In the genomic region with DNA sequence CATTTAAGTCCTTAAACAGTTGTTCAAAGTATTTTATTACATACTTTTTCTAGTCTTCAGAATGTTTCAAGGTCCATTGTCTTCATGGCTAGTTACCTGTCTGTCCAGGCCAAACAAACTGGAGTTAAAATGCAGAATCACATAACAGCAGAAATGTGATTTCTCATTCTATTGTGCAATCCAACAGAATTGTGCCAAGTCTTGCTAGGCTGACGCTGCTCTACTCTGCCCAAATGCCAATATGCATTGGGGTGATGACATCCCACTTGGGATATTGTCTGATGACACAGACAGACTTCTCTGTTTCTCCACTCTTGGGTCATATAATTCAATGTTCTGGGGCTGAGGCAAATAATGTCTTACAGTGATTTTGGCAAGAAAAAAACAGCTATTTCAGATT, we compare ENCODE assay signal across 12 cellular contexts. TPM values are rescaled to one million over a fixed set of nuclear protein-coding genes. Genes with fewer than 3 reads are reported as not detected.
DNase-seq lines count a peak whose midpoint lies in the region; ATAC-seq, FAIRE-seq and TF ChIP-seq lines count a peak whose summit lies in the region.
"Had no signal": no experiment of that assay in that cellular context is flagged by ENCODE, and none has a peak within 500 bp of the region (broad histone marks: within the 10 kb centered on the region; RNA-seq: fewer than 3 reads in every experiment).

No MANE protein-coding gene starts in this region.

- no peak for TF ChIP-seq CTCF in astrocyte (IDR thresholded peaks at IDR 0.05; ENCODE audit: insufficient read depth, low read depth, low read length)

- FAIRE-seq in H54 (lab: Jason Lieb, UNC) = peak; percentile 96
- no peak for FAIRE-seq in astrocyte (lab: Jason Lieb, UNC)
- FAIRE-seq: endothelial cell of umbilical vein, G401.6 had no signal

- H3K36me3 ChIP-seq in astrocyte (ENCODE audit: insufficient read depth, low read length) (no peaks in the 10 kb centered on the region), subcutaneous abdominal adipose tissue (ENCODE audit: control insufficient read depth in 5 of 5, insufficient read depth in 5 of 5, low read length in 5 of 5) (no peaks in the 10 kb centered on the region)

- H3K9me3 ChIP-seq in astrocyte (ENCODE audit: insufficient read depth, low read depth, low read length) = no peaks in the 10 kb centered on the region
- no peaks in the 10 kb centered on the region for H3K9me3 ChIP-seq in right cardiac atrium (ENCODE audit: control insufficient read depth, low read length)
- H3K9me3 ChIP-seq in subcutaneous abdominal adipose tissue (ENCODE audit: control insufficient read depth in 5 of 5, low read length in 5 of 5) = no peaks in the 10 kb centered on the region

- H3K9me3 Mint-ChIP-seq in astrocyte (ENCODE audit: unreplicated experiment) = peaks cover 7% of the 10 kb centered on the region
- no peaks in the 10 kb centered on the region for H3K9me3 Mint-ChIP-seq in naive thymus-derived CD8-positive, alpha-beta T cell

- POLR2A ChIA-PET in naive thymus-derived CD8-positive, alpha-beta T cell (lab: Charles Lee) = no interaction called here

- H4K20me1 ChIP-seq in astrocyte (ENCODE audit: insufficient read depth, low read length) = no peaks in the 10 kb centered on the region

- H2AFZ ChIP-seq in astrocyte (ENCODE audit: low read depth, low read length) = no peak overlapping the region

- peak; percentile 87 to 90 for ATAC-seq in right cardiac atrium
- ATAC-seq in HG03097 (IDR thresholded peaks at IDR 0.05; ENCODE audit: low FRiP score, unreplicated experiment) = no peak
- no peak for ATAC-seq in naive thymus-derived CD8-positive, alpha-beta T cell

- peaks cover 17% of the 10 kb centered on the region for H3K4me1 ChIP-seq in astrocyte (ENCODE audit: insufficient read depth, low read length)
- H3K4me1 ChIP-seq in right cardiac atrium (ENCODE audit: control insufficient read depth, insufficient read depth, low read length) = peaks cover 5% of the 10 kb centered on the region
- H3K4me1 ChIP-seq in subcutaneous abdominal adipose tissue (ENCODE audit: control insufficient read depth in 5 of 5, insufficient read depth in 5 of 5, low read length in 5 of 5) = peaks cover 0 to 41% (median 29%) of the 10 kb centered on the region in 5 donors

- H3K4me3 Mint-ChIP-seq in astrocyte (ENCODE audit: unreplicated experiment) = no peak overlapping the region
- no peak overlapping the region for H3K4me3 Mint-ChIP-seq in naive thymus-derived CD8-positive, alpha-beta T cell

- H3K27me3 Mint-ChIP-seq in astrocyte (ENCODE audit: low read depth, unreplicated experiment) = no peaks in the 10 kb centered on the region
- H3K27me3 Mint-ChIP-seq in naive thymus-derived CD8-positive, alpha-beta T cell = no peaks in the 10 kb centered on the region

- TF ChIP-seq POLR2A in H54 (IDR thresholded peaks at IDR 0.05; ENCODE audit: low read depth, low read length) = no peak

- H3K27ac Mint-ChIP-seq in astrocyte (ENCODE audit: unreplicated experiment) = peak overlapping the region; percentile 9
- no peak overlapping the region for H3K27ac Mint-ChIP-seq in naive thymus-derived CD8-positive, alpha-beta T cell

- H3K36me3 Mint-ChIP-seq in astrocyte (ENCODE audit: low read depth, unreplicated experiment) = peaks cover 4% of the 10 kb centered on the region
- H3K36me3 Mint-ChIP-seq in naive thymus-derived CD8-positive, alpha-beta T cell = peaks cover 4 to 41% (median 33%) of the 10 kb centered on the region in 3 donors

- H3K4me1 Mint-ChIP-seq in astrocyte (ENCODE audit: low read depth, unreplicated experiment) = peaks cover 12% of the 10 kb centered on the region
- peaks cover 4 to 17% (median 5%) of the 10 kb centered on the region in 4 donors for H3K4me1 Mint-ChIP-seq in naive thymus-derived CD8-positive, alpha-beta T cell

- H3K4me3 ChIP-seq in astrocyte (ENCODE audit: insufficient read depth, low read depth, low read length) (no peak overlapping the region), right cardiac atrium (ENCODE audit: low read length) (no peak overlapping the region), subcutaneous abdominal adipose tissue (ENCODE audit: low read depth in 1 of 5, low read length in 5 of 5) (no peak overlapping the region)

- H3K27me3 ChIP-seq in astrocyte (ENCODE audit: insufficient read depth, low read length) (no peaks in the 10 kb centered on the region), right cardiac atrium (ENCODE audit: control insufficient read depth, insufficient read depth) (no peaks in the 10 kb centered on the region), subcutaneous abdominal adipose tissue (ENCODE audit: control insufficient read depth in 5 of 5, insufficient read depth in 4 of 5, low read length in 5 of 5) (no peaks in the 10 kb centered on the region)

- no peaks in the 10 kb centered on the region for H3K79me2 ChIP-seq in astrocyte (ENCODE audit: insufficient read depth, low read length)

- no peak overlapping the region for H3K4me2 ChIP-seq in astrocyte (ENCODE audit: low read length)

- intact Hi-C loops in right cardiac atrium (cut with DNase I) = loop anchor here in 1 of 4 donors (5.0 kb wide), 1 partner anchor 67 kb away; no protein-coding TSS in a partner anchor

- H3K27ac ChIP-seq in astrocyte (ENCODE audit: low read depth, low read length) = peak overlapping the region; percentile 61
- peak overlapping the region; percentile 92 for H3K27ac ChIP-seq in right cardiac atrium (ENCODE audit: low read length)
- peak overlapping the region; percentile 78 for H3K27ac ChIP-seq in subcutaneous abdominal adipose tissue (ENCODE audit: low read depth, low read length)

- WGBS in right cardiac atrium = 30% methylated on average over 1 of the region's 1 CpG

- H3K9ac ChIP-seq in astrocyte (ENCODE audit: low read length) = no peak overlapping the region
- H3K9ac ChIP-seq in subcutaneous abdominal adipose tissue (ENCODE audit: low read length in 5 of 5) = peak overlapping the region in 1 of 5 donors; percentile 75

- DNase-seq in H54 (ENCODE audit: insufficient read length, low spot score) (no peak), astrocyte (ENCODE audit: low read depth) (peak; percentile 76), right cardiac atrium (peak in 1 of 3 donors; percentile 37), SW 1271 (lab: John Stamatoyannopoulos, UW) (no peak)
- DNase-seq in activated CD4-positive, alpha-beta T cell treated with anti-CD3 and anti-CD28 coated beads, Interleukin-2, amount 50 U/mL, for 1 hour = no peak
- no peak for DNase-seq in naive thymus-derived CD8-positive, alpha-beta T cell
- DNase-seq: activated effector memory CD4-positive, alpha-beta T cell treated with Interleukin-2 at 50 U/mL for 16 hours; NK-92 treated with Interleukin-12 subunit alpha and Interleukin-12 subunit beta, amount 100 ng/mL, for 24 hours had no signal

RNA-seq across cellular contexts. Expression of a gene that starts 5.2 kb away (rescaled TPM):
- total RNA-seq in astrocyte (5.8 and 8.3 TPM in 2 replicates), right cardiac atrium (10 to 100 TPM in 3 of 4 donors, 1 to 10 TPM in 1; 9.3 to 17.5 (median 14.4) TPM)
- polyA plus RNA-seq in right cardiac atrium = 5.7 TPM
- 10 to 100 TPM in 1 of 2 experiments, 1 to 10 TPM in 1; 9.9 to 11.1 TPM for total RNA-seq in naive thymus-derived CD8-positive, alpha-beta T cell
- polyA plus RNA-seq in naive thymus-derived CD8-positive, alpha-beta T cell = 1 to 10 TPM; 1.9 to 3.2 (median 2.0) TPM

Comparison
In these comparisons a context has a peak if more than half of its experiments do, and no peak if none do; other contexts are left out.
1. ATAC-seq: peak in right cardiac atrium (2 of 2); none in HG03097 (single experiment) and naive thymus-derived CD8-positive, alpha-beta T cell (0 of 2).
2. Peak in every context shown above with its lines, with median percentiles within 50 percentile points of each other: H3K27ac ChIP-seq.